ENCODE assay signal across 8 cellular contexts in genomic region chr2:127067620-127068350, GRCh38. TPM values are rescaled to one million over a fixed set of nuclear protein-coding genes. Genes with fewer than 3 reads are reported as not detected.
DNase-seq lines count a peak whose midpoint lies in the region; ATAC-seq and TF ChIP-seq lines count a peak whose summit lies in the region.

No MANE protein-coding gene starts in this region.

- H3K36me3 ChIP-seq in OCI-LY3 (replicated peaks; ENCODE audit: low read depth, low read length) (no peaks in the 10 kb centered on the region), fibroblast of lung (ENCODE audit: control insufficient read depth, insufficient read depth, low read length) (peaks cover 14% of the 10 kb centered on the region), neural progenitor cell (no peaks in the 10 kb centered on the region), thoracic aorta (no peaks in the 10 kb centered on the region)

- no peaks in the 10 kb centered on the region for H3F3A ChIP-seq in neural progenitor cell (ENCODE audit: low read depth)

- H3K4me3 Mint-ChIP-seq in neural progenitor cell: no peak overlapping the region

- H3K36me3 Mint-ChIP-seq in neural progenitor cell: peaks cover 4% of the 10 kb centered on the region

- H3K4me2 ChIP-seq in OCI-LY3 (ENCODE audit: low read length) (peak overlapping the region; percentile 55), fibroblast of lung (ENCODE audit: extremely low read depth, insufficient read depth, low read length) (no peak overlapping the region), neural progenitor cell (no peak overlapping the region)

- H3K9me3 ChIP-seq in OCI-LY3 (ENCODE audit: insufficient read depth, low read length) (no peaks in the 10 kb centered on the region), fibroblast of lung (ENCODE audit: control insufficient read depth, insufficient read depth, low read depth, low read length) (no peaks in the 10 kb centered on the region), neural progenitor cell (ENCODE audit: low read depth) (no peaks in the 10 kb centered on the region), thoracic aorta (no peaks in the 10 kb centered on the region)

- H3K79me2 ChIP-seq in OCI-LY3 (ENCODE audit: low read length): no peaks in the 10 kb centered on the region
- no peaks in the 10 kb centered on the region for H3K79me2 ChIP-seq in fibroblast of lung (ENCODE audit: control insufficient read depth, insufficient read depth, low read length)
- H3K79me2 ChIP-seq in neural progenitor cell (ENCODE audit: low read depth): no peaks in the 10 kb centered on the region

- peak overlapping the region; percentile 72 for H3K27ac Mint-ChIP-seq in neural progenitor cell

- H3K9me3 Mint-ChIP-seq in neural progenitor cell: no peaks in the 10 kb centered on the region

- H4K20me1 ChIP-seq in OCI-LY3 (ENCODE audit: insufficient read depth, low read length) (no peaks in the 10 kb centered on the region), fibroblast of lung (ENCODE audit: control insufficient read depth, extremely low read depth, insufficient read depth, low read length) (no peaks in the 10 kb centered on the region), neural progenitor cell (ENCODE audit: low read depth) (no peaks in the 10 kb centered on the region)

- peaks cover 19% of the 10 kb centered on the region for H3K4me1 Mint-ChIP-seq in neural progenitor cell

- TF ChIP-seq CTCF in OCI-LY3 (IDR thresholded peaks at IDR 0.05; ENCODE audit: low read depth, low read length) (peak; percentile 72), fibroblast of lung (conservative IDR thresholded peaks at IDR 0.05 in 1 of 2, IDR thresholded peaks at IDR 0.05 in 1 of 2; ENCODE audit: low read depth in 1 of 2, low read length in 2 of 2) (peak; percentile 85 to 94), neural progenitor cell (IDR thresholded peaks at IDR 0.05) (peak; percentile 83), thoracic aorta (IDR thresholded peaks at IDR 0.05) (peak; percentile 69)

- no peak overlapping the region for H3K27ac ChIP-seq in OCI-LY3 (ENCODE audit: low read length)
- H3K27ac ChIP-seq in fibroblast of lung (ENCODE audit: insufficient read depth, low read length): no peak overlapping the region
- H3K27ac ChIP-seq in neural progenitor cell: no peak overlapping the region
- no peak overlapping the region for H3K27ac ChIP-seq in thoracic aorta

- H2AFZ ChIP-seq in OCI-LY3 (ENCODE audit: low read depth, low read length) (peak overlapping the region; percentile 89; the same call in 1 of the 2 replicates), fibroblast of lung (ENCODE audit: low read length) (no peak overlapping the region), neural progenitor cell (replicated peaks) (no peak overlapping the region)

- ATAC-seq in GM21717 (IDR thresholded peaks at IDR 0.05; ENCODE audit: unreplicated experiment): peak; percentile 34
- ATAC-seq in thoracic aorta (ENCODE audit: insufficient number of reproducible peaks, low FRiP score, low read depth): no peak
- no peak for ATAC-seq in HG02571 (IDR thresholded peaks at IDR 0.05; ENCODE audit: unreplicated experiment)

- no peaks in the 10 kb centered on the region for H3K27me3 Mint-ChIP-seq in neural progenitor cell (ENCODE audit: insufficient read depth, low read depth)

- DNase-seq in COLO829 (ENCODE audit: low spot score) (peak; percentile 48), fibroblast of lung (ENCODE audit: low read depth in 2 of 2) (peak; percentile 40 to 64), neural progenitor cell (ENCODE audit: low spot score) (peak; percentile 75), thoracic aorta (ENCODE audit: low spot score) (no peak)
- peak; percentile 43 to 48 for DNase-seq in activated T-helper 1 cell treated with anti-CD3 and anti-CD28 coated beads, Interleukin-2, amount 50 U/mL, for 16 hours (ENCODE audit: low read depth in 1 of 2, low spot score in 1 of 2)

- H3K27me3 ChIP-seq in OCI-LY3 (ENCODE audit: low read depth, low read length): no peaks in the 10 kb centered on the region
- H3K27me3 ChIP-seq in fibroblast of lung (ENCODE audit: control insufficient read depth, insufficient read depth, low read length): no peaks in the 10 kb centered on the region
- no peaks in the 10 kb centered on the region for H3K27me3 ChIP-seq in neural progenitor cell
- H3K27me3 ChIP-seq in thoracic aorta (replicated peaks; ENCODE audit: insufficient read depth): no peaks in the 10 kb centered on the region

- H3K9ac ChIP-seq in OCI-LY3 (ENCODE audit: low read length) (no peak overlapping the region; the same call in 1 of the 2 replicates), fibroblast of lung (ENCODE audit: insufficient read depth, low read length) (no peak overlapping the region), neural progenitor cell (no peak overlapping the region)

- peaks cover 10% of the 10 kb centered on the region; the same call in 1 of the 2 replicates for H3K4me1 ChIP-seq in OCI-LY3 (ENCODE audit: low read length)
- peaks cover 14% of the 10 kb centered on the region for H3K4me1 ChIP-seq in fibroblast of lung (ENCODE audit: control insufficient read depth, extremely low read depth, insufficient read depth, low read length)
- H3K4me1 ChIP-seq in neural progenitor cell: no peaks in the 10 kb centered on the region
- H3K4me1 ChIP-seq in thoracic aorta (ENCODE audit: control insufficient read depth in 1 of 2, low read depth in 2 of 2): peaks cover 18 to 21% of the 10 kb centered on the region in 2 donors

- H3K4me3 ChIP-seq in OCI-LY3 (ENCODE audit: low read length): no peak overlapping the region
- H3K4me3 ChIP-seq in fibroblast of lung (replicated peaks in 1 of 4; ENCODE audit: control extremely low read depth in 1 of 4, insufficient read depth in 1 of 4, low read depth in 3 of 4, low read length in 4 of 4): no peak overlapping the region
- H3K4me3 ChIP-seq in neural progenitor cell: no peak overlapping the region
- no peak overlapping the region for H3K4me3 ChIP-seq in thoracic aorta

RNA-seq across cellular contexts. Expression of gene BIN1, which starts 39.2 kb away (rescaled TPM):
- total RNA-seq in fibroblast of lung: 68.7 and 119 TPM in 2 replicates
- polyA plus RNA-seq in fibroblast of lung: 17.3 and 18.8 TPM in 2 replicates
- 26.5 and 33.6 TPM in 2 replicates for polyA plus RNA-seq in fibroblast of lung (2012)
- polyA minus RNA-seq in fibroblast of lung (ENCODE audit: low replicate concordance): 29.7 and 34.4 TPM in 2 replicates
- total RNA-seq in neural progenitor cell (ENCODE audit: low replicate concordance): 26.9 and 55.9 TPM in 2 replicates
- total RNA-seq in thoracic aorta: 10 to 100 TPM; 24.9 to 30.1 TPM
